1 cellular context compared by ENCODE assay signal in genomic region chr1:57158660-57159059, GRCh38.
TF ChIP-seq lines count a peak whose summit lies in the region.

No MANE protein-coding gene starts in this region.

TF ChIP-seq in GM23338, 12 proteins besides CTCF, POLR2A, EP300 and RAD21 (continued from another document):
- TF ChIP-seq ZNF462 (CRISPR knock-in tag; IDR thresholded peaks at IDR 0.05) (no peak), ZNF114 (CRISPR knock-in tag; IDR thresholded peaks at IDR 0.05) (no peak), CREB1 (CRISPR knock-in tag; IDR thresholded peaks at IDR 0.05; ENCODE audit: low read depth) (no peak), NANOG (IDR thresholded peaks at IDR 0.05; ENCODE audit: borderline replicate concordance) (no peak), ZNF331 (CRISPR knock-in tag; IDR thresholded peaks at IDR 0.05; ENCODE audit: low read depth) (no peak)
